ENCODE assay signal across 31 cellular contexts in genomic region chr7:18655969-18656761, GRCh38.
DNase-seq lines count a peak whose midpoint lies in the region; ATAC-seq, FAIRE-seq and TF ChIP-seq lines count a peak whose summit lies in the region.
"Had no signal": no experiment of that assay in that cellular context is flagged by ENCODE, and none has a peak within 500 bp of the region (broad histone marks: within the 10 kb centered on the region; RNA-seq: fewer than 3 reads in every experiment).

No MANE protein-coding gene starts in this region.

- no peak for DNase-seq in GM19239 (ENCODE audit: insufficient read length, low spot score)
- DNase-seq in SK-N-MC (ENCODE audit: low read depth, low spot score) = no peak
- DNase-seq in fibroblast of villous mesenchyme (ENCODE audit: low read depth) = peak; percentile 79
- no peak for DNase-seq in mucosa of gallbladder (ENCODE audit: low spot score)
- DNase-seq in left lobe of liver (ENCODE audit: low spot score) = no peak
- DNase-seq in GOT3 (lab: John Stamatoyannopoulos, UW) = no peak
- DNase-seq: activated CD4-positive, alpha-beta T cell treated with anti-CD3 and anti-CD28 coated beads for 4 hours; anterior cingulate cortex; CD8-positive, alpha-beta memory T cell; effector CD4-positive, alpha-beta T cell; immature natural killer cell; KG1; left colon; MG63; NCI-H1436; NCI-H2081 treated with DMSO at 0.1 percent for 48 hours; NCI-H226; NCI-H526 treated with DMSO at 0.1 percent for 48 hours; NK-92 treated with Interleukin-12 subunit alpha and Interleukin-12 subunit beta, amount 100 ng/mL, for 24 hours; SHP77; T1000; trophoblast cell; WERI-Rb-1 had no signal

- peak overlapping the region; percentile 65 for H3K27ac ChIP-seq in SK-N-MC
- H3K27ac ChIP-seq: breast epithelium, prostate gland, WERI-Rb-1 had no signal

- H3K9me3 ChIP-seq in SK-N-MC (ENCODE audit: low read depth, low read length) = no peaks in the 10 kb centered on the region
- H3K9me3 ChIP-seq: breast epithelium, MG63, prostate gland had no signal

- peak overlapping the region; percentile 37 for H3K27ac Mint-ChIP-seq in stimulated activated memory B cell treated with anti-CD40 and anti-IgM and Interleukin-4, amounts not matched to agents 10 μg/mL and 1 μg/mL and 100 μg/mL, for 72 hours
- H3K27ac Mint-ChIP-seq: activated naive CD4-positive, alpha-beta T cell treated with anti-CD3 and anti-CD28 coated beads, Interleukin-2, amount 50 U/mL, for 24 hours; activated T-helper 17 cell treated with anti-CD3 and anti-CD28 coated beads, Interleukin-2, amount 50 U/mL, for 72 hours; CD8-positive, alpha-beta memory T cell; immature natural killer cell; stimulated activated effector memory CD8-positive, alpha-beta T cell treated with anti-CD3 and anti-CD28 coated beads, Interleukin-12 subunit alpha, Interleukin-12 subunit beta, amount 100 ng/mL, for 72 hours had no signal

- H3K36me3 ChIP-seq in SK-N-MC (ENCODE audit: insufficient read depth, low read length) = peaks cover 18% of the 10 kb centered on the region
- H3K36me3 ChIP-seq: breast epithelium, MG63, prostate gland, WERI-Rb-1 had no signal

- ATAC-seq in stimulated activated memory B cell treated with anti-CD40 and anti-IgM and Interleukin-4, amounts not matched to agents 10 μg/mL and 1 μg/mL and 100 μg/mL, for 72 hours = no peak
- ATAC-seq in left lobe of liver = no peak
- ATAC-seq: activated T-helper 17 cell treated with anti-CD3 and anti-CD28 coated beads, Interleukin-2, amount 50 U/mL, for 72 hours; GM12878; left colon; Panc1; stimulated activated effector memory CD8-positive, alpha-beta T cell treated with anti-CD3 and anti-CD28 coated beads, Interleukin-12 subunit alpha, Interleukin-12 subunit beta, amount 100 ng/mL, for 72 hours had no signal

- peaks cover 12% of the 10 kb centered on the region for H3K4me1 Mint-ChIP-seq in stimulated activated memory B cell treated with anti-CD40 and anti-IgM and Interleukin-4, amounts not matched to agents 10 μg/mL and 1 μg/mL and 100 μg/mL, for 72 hours
- H3K4me1 Mint-ChIP-seq: activated naive CD4-positive, alpha-beta T cell treated with anti-CD3 and anti-CD28 coated beads, Interleukin-2, amount 50 U/mL, for 24 hours; activated T-helper 17 cell treated with anti-CD3 and anti-CD28 coated beads, Interleukin-2, amount 50 U/mL, for 72 hours; CD8-positive, alpha-beta memory T cell; immature natural killer cell; stimulated activated effector memory CD8-positive, alpha-beta T cell treated with anti-CD3 and anti-CD28 coated beads, Interleukin-12 subunit alpha, Interleukin-12 subunit beta, amount 100 ng/mL, for 72 hours had no signal

- H3K4me3 ChIP-seq in SK-N-MC = 0 out of 2 replicates have a peak overlapping the region, but pooled peaks have one; percentile 19
- no peak overlapping the region for H3K4me3 ChIP-seq in fibroblast of villous mesenchyme (ENCODE audit: low read depth, low read length)
- H3K4me3 ChIP-seq: breast epithelium, GM12878, MG63, prostate gland had no signal

- FAIRE-seq in GM19239 (lab: Jason Lieb, UNC) = peak; percentile 48
- FAIRE-seq: GM12878 had no signal

- no peaks in the 10 kb centered on the region for H3K27me3 Mint-ChIP-seq in stimulated activated memory B cell treated with anti-CD40 and anti-IgM and Interleukin-4, amounts not matched to agents 10 μg/mL and 1 μg/mL and 100 μg/mL, for 72 hours
- H3K27me3 Mint-ChIP-seq: activated naive CD4-positive, alpha-beta T cell treated with anti-CD3 and anti-CD28 coated beads, Interleukin-2, amount 50 U/mL, for 24 hours; activated T-helper 17 cell treated with anti-CD3 and anti-CD28 coated beads, Interleukin-2, amount 50 U/mL, for 72 hours; CD8-positive, alpha-beta memory T cell had no signal

- no peaks in the 10 kb centered on the region for H3K9me3 Mint-ChIP-seq in stimulated activated memory B cell treated with anti-CD40 and anti-IgM and Interleukin-4, amounts not matched to agents 10 μg/mL and 1 μg/mL and 100 μg/mL, for 72 hours
- H3K9me3 Mint-ChIP-seq: activated naive CD4-positive, alpha-beta T cell treated with anti-CD3 and anti-CD28 coated beads, Interleukin-2, amount 50 U/mL, for 24 hours; activated T-helper 17 cell treated with anti-CD3 and anti-CD28 coated beads, Interleukin-2, amount 50 U/mL, for 72 hours; immature natural killer cell; stimulated activated effector memory CD8-positive, alpha-beta T cell treated with anti-CD3 and anti-CD28 coated beads, Interleukin-12 subunit alpha, Interleukin-12 subunit beta, amount 100 ng/mL, for 72 hours had no signal

- no peak overlapping the region for H3K9ac ChIP-seq in SK-N-MC (ENCODE audit: insufficient read length)

- TF ChIP-seq CTCF in fibroblast of villous mesenchyme (IDR thresholded peaks at IDR 0.05; ENCODE audit: insufficient read depth, low read depth, low read length) = no peak

- H3K4me3 Mint-ChIP-seq in stimulated activated memory B cell treated with anti-CD40 and anti-IgM and Interleukin-4, amounts not matched to agents 10 μg/mL and 1 μg/mL and 100 μg/mL, for 72 hours = no peak overlapping the region
- H3K4me3 Mint-ChIP-seq: activated naive CD4-positive, alpha-beta T cell treated with anti-CD3 and anti-CD28 coated beads, Interleukin-2, amount 50 U/mL, for 24 hours; activated T-helper 17 cell treated with anti-CD3 and anti-CD28 coated beads, Interleukin-2, amount 50 U/mL, for 72 hours; CD8-positive, alpha-beta memory T cell; immature natural killer cell; stimulated activated effector memory CD8-positive, alpha-beta T cell treated with anti-CD3 and anti-CD28 coated beads, Interleukin-12 subunit alpha, Interleukin-12 subunit beta, amount 100 ng/mL, for 72 hours had no signal

- peaks cover 58% of the 10 kb centered on the region for H3K36me3 Mint-ChIP-seq in stimulated activated memory B cell treated with anti-CD40 and anti-IgM and Interleukin-4, amounts not matched to agents 10 μg/mL and 1 μg/mL and 100 μg/mL, for 72 hours
- H3K36me3 Mint-ChIP-seq: activated naive CD4-positive, alpha-beta T cell treated with anti-CD3 and anti-CD28 coated beads, Interleukin-2, amount 50 U/mL, for 24 hours; CD8-positive, alpha-beta memory T cell; stimulated activated effector memory CD8-positive, alpha-beta T cell treated with anti-CD3 and anti-CD28 coated beads, Interleukin-12 subunit alpha, Interleukin-12 subunit beta, amount 100 ng/mL, for 72 hours had no signal
